Comparison of ENCODE assay signal across 10 cellular contexts in genomic region chr17:17493249-17493985, GRCh38. TPM values are rescaled to one million over a fixed set of nuclear protein-coding genes. Genes with fewer than 3 reads are reported as not detected.
DNase-seq lines count a peak whose midpoint lies in the region; ATAC-seq and TF ChIP-seq lines count a peak whose summit lies in the region.
"Had no signal": no experiment of that assay in that cellular context is flagged by ENCODE, and none has a peak within 500 bp of the region (broad histone marks: within the 10 kb centered on the region; RNA-seq: fewer than 3 reads in every experiment).

No MANE protein-coding gene starts in this region.

- H3K36me3 Mint-ChIP-seq in neural crest cell (ENCODE audit: low read depth) = peaks cover 9% of the 10 kb centered on the region

- H3K27ac Mint-ChIP-seq in neural crest cell (ENCODE audit: unreplicated experiment) = no peak overlapping the region
- H3K27ac Mint-ChIP-seq: CD14-positive monocyte; stimulated activated naive CD8-positive, alpha-beta T cell treated with anti-CD3 and anti-CD28 coated beads, Interleukin-15, Interleukin-2, amounts not matched to agents 100 ng/mL and 50 ng/mL, for 24 hours had no signal

- peak overlapping the region; percentile 79 for H3K4me3 Mint-ChIP-seq in neural crest cell
- H3K4me3 Mint-ChIP-seq: stimulated activated naive CD8-positive, alpha-beta T cell treated with anti-CD3 and anti-CD28 coated beads, Interleukin-15, Interleukin-2, amounts not matched to agents 100 ng/mL and 50 ng/mL, for 24 hours had no signal

- no peak for ATAC-seq in HG03025 (IDR thresholded peaks at IDR 0.05; ENCODE audit: low FRiP score, unreplicated experiment)
- ATAC-seq in GM19023 (IDR thresholded peaks at IDR 0.05; ENCODE audit: unreplicated experiment) = no peak
- ATAC-seq in GM21367 (IDR thresholded peaks at IDR 0.05; ENCODE audit: unreplicated experiment) = no peak

- peaks cover 21% of the 10 kb centered on the region for H3K4me1 Mint-ChIP-seq in neural crest cell

- H3K9me3 Mint-ChIP-seq in neural crest cell = no peaks in the 10 kb centered on the region
- H3K9me3 Mint-ChIP-seq: stimulated activated naive CD8-positive, alpha-beta T cell treated with anti-CD3 and anti-CD28 coated beads, Interleukin-15, Interleukin-2, amounts not matched to agents 100 ng/mL and 50 ng/mL, for 24 hours had no signal

- TF ChIP-seq CTCF in C4-2B (conservative IDR thresholded peaks at IDR 0.05) = no peak
- no peak for TF ChIP-seq CTCF in fibroblast of mammary gland (conservative IDR thresholded peaks at IDR 0.05; ENCODE audit: control insufficient read depth, insufficient read depth, low read depth, low read length)
- TF ChIP-seq CTCF in neural crest cell (conservative IDR thresholded peaks at IDR 0.05) = no peak

- peak overlapping the region; percentile 4; the same call in 1 of the 2 replicates for H3K27ac ChIP-seq in C4-2B

- peak; percentile 95 for DNase-seq in NCI-H82 (lab: John Stamatoyannopoulos, UW)
- peak; percentile 54 for DNase-seq in fibroblast of mammary gland (ENCODE audit: low read depth)
- no peak for DNase-seq in neural crest cell (ENCODE audit: low read depth, low spot score)
- DNase-seq in activated naive CD4-positive, alpha-beta T cell treated with anti-CD3 and anti-CD28 coated beads, Interleukin-2, amount 50 U/mL, for 16 hours = no peak

- H3K27me3 Mint-ChIP-seq in neural crest cell (ENCODE audit: low read depth) = peaks cover 35% of the 10 kb centered on the region

- no peak overlapping the region for H3K4me3 ChIP-seq in fibroblast of mammary gland (ENCODE audit: control insufficient read depth, low read depth, low read length)

RNA-seq across cellular contexts. Expression of gene RASD1, which starts 2.8 kb away (rescaled TPM):
- 8.0 and 8.3 TPM in 2 replicates for total RNA-seq in neural crest cell

RNA-seq across cellular contexts. Expression of gene MED9, which starts 16.6 kb away (rescaled TPM):
- total RNA-seq in neural crest cell = 20.5 and 22.2 TPM in 2 replicates

Comparison
In these comparisons a context has a peak if more than half of its experiments do, and no peak if none do; other contexts are left out.
1. DNase-seq: peak in NCI-H82 (single experiment) and fibroblast of mammary gland (single experiment); none in neural crest cell (single experiment) and activated naive CD4-positive, alpha-beta T cell treated with anti-CD3 and anti-CD28 coated beads, Interleukin-2, amount 50 U/mL, for 16 hours (single experiment).